ENCODE assay signal across 1 cellular context in the genomic region with DNA sequence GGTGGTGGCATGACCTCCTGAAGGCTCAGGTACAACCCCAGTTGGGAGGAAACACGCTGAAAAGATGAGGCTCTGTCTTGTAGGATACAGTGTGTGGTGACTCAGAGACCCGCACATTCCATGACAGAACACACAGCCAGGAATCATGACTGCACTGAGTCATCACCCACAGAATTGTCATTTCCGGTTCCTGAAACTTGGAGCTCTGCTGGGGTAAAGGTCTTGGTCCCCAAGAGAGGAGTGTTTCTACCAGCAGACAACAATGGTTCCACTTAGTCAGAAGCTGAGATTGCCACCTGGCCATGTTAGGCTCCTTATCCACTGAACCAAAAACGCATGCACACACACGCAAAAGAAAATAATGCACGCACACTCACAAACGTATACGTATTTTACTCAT.
TF ChIP-seq lines count a peak whose summit lies in the region.

No MANE protein-coding gene starts in this region.

TF ChIP-seq in WTC11, 78 proteins besides CTCF, POLR2A, EP300 and RAD21 (continued from another document):
- TF ChIP-seq, protein P1, sequence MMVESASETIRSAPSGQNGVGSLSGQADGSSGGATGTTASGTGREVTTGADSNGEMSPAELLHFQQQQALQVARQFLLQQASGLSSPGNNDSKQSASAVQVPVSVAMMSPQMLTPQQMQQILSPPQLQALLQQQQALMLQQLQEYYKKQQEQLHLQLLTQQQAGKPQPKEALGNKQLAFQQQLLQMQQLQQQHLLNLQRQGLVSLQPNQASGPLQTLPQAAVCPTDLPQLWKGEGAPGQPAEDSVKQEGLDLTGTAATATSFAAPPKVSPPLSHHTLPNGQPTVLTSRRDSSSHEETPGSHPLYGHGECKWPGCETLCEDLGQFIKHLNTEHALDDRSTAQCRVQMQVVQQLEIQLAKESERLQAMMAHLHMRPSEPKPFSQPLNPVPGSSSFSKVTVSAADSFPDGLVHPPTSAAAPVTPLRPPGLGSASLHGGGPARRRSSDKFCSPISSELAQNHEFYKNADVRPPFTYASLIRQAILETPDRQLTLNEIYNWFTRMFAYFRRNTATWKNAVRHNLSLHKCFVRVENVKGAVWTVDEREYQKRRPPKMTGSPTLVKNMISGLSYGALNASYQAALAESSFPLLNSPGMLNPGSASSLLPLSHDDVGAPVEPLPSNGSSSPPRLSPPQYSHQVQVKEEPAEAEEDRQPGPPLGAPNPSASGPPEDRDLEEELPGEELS (CRISPR knock-in tag; IDR thresholded peaks at IDR 0.05), result no peak
- no peak for TF ChIP-seq IRF2 (CRISPR knock-in tag; IDR thresholded peaks at IDR 0.05; ENCODE audit: borderline replicate concordance, low read depth)
- TF ChIP-seq, protein P2, sequence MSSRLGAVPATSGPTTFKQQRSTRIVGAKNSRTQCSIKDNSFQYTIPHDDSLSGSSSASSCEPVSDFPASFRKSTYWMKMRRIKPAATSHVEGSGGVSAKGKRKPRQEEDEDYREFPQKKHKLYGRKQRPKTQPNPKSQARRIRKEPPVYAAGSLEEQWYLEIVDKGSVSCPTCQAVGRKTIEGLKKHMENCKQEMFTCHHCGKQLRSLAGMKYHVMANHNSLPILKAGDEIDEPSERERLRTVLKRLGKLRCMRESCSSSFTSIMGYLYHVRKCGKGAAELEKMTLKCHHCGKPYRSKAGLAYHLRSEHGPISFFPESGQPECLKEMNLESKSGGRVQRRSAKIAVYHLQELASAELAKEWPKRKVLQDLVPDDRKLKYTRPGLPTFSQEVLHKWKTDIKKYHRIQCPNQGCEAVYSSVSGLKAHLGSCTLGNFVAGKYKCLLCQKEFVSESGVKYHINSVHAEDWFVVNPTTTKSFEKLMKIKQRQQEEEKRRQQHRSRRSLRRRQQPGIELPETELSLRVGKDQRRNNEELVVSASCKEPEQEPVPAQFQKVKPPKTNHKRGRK (CRISPR knock-in tag; IDR thresholded peaks at IDR 0.05; ENCODE audit: borderline replicate concordance), result no peak
- TF ChIP-seq, protein P3, sequence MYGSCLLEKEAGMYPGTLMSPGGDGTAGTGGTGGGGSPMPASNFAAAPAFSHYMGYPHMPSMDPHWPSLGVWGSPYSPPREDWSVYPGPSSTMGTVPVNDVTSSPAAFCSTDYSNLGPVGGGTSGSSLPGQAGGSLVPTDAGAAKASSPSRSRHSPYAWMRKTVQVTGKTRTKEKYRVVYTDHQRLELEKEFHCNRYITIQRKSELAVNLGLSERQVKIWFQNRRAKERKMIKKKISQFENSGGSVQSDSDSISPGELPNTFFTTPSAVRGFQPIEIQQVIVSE (CRISPR knock-in tag; IDR thresholded peaks at IDR 0.05; ENCODE audit: borderline replicate concordance), result no peak
- TF ChIP-seq, protein P4, sequence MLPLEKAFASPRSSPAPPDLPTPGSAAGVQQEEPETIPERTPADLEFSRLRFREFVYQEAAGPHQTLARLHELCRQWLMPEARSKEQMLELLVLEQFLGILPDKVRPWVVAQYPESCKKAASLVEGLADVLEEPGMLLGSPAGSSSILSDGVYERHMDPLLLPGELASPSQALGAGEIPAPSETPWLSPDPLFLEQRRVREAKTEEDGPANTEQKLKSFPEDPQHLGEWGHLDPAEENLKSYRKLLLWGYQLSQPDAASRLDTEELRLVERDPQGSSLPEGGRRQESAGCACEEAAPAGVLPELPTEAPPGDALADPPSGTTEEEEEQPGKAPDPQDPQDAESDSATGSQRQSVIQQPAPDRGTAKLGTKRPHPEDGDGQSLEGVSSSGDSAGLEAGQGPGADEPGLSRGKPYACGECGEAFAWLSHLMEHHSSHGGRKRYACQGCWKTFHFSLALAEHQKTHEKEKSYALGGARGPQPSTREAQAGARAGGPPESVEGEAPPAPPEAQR (CRISPR knock-in tag; IDR thresholded peaks at IDR 0.05), result no peak
- TF ChIP-seq, protein P5, sequence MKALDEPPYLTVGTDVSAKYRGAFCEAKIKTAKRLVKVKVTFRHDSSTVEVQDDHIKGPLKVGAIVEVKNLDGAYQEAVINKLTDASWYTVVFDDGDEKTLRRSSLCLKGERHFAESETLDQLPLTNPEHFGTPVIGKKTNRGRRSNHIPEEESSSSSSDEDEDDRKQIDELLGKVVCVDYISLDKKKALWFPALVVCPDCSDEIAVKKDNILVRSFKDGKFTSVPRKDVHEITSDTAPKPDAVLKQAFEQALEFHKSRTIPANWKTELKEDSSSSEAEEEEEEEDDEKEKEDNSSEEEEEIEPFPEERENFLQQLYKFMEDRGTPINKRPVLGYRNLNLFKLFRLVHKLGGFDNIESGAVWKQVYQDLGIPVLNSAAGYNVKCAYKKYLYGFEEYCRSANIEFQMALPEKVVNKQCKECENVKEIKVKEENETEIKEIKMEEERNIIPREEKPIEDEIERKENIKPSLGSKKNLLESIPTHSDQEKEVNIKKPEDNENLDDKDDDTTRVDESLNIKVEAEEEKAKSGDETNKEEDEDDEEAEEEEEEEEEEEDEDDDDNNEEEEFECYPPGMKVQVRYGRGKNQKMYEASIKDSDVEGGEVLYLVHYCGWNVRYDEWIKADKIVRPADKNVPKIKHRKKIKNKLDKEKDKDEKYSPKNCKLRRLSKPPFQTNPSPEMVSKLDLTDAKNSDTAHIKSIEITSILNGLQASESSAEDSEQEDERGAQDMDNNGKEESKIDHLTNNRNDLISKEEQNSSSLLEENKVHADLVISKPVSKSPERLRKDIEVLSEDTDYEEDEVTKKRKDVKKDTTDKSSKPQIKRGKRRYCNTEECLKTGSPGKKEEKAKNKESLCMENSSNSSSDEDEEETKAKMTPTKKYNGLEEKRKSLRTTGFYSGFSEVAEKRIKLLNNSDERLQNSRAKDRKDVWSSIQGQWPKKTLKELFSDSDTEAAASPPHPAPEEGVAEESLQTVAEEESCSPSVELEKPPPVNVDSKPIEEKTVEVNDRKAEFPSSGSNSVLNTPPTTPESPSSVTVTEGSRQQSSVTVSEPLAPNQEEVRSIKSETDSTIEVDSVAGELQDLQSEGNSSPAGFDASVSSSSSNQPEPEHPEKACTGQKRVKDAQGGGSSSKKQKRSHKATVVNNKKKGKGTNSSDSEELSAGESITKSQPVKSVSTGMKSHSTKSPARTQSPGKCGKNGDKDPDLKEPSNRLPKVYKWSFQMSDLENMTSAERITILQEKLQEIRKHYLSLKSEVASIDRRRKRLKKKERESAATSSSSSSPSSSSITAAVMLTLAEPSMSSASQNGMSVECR (CRISPR knock-in tag; IDR thresholded peaks at IDR 0.05; ENCODE audit: borderline replicate concordance), result no peak
- TF ChIP-seq ZNF232 (CRISPR knock-in tag; IDR thresholded peaks at IDR 0.05), result no peak
- no peak for TF ChIP-seq ESRRA (CRISPR knock-in tag; IDR thresholded peaks at IDR 0.05; ENCODE audit: borderline replicate concordance)
- TF ChIP-seq, protein P6, sequence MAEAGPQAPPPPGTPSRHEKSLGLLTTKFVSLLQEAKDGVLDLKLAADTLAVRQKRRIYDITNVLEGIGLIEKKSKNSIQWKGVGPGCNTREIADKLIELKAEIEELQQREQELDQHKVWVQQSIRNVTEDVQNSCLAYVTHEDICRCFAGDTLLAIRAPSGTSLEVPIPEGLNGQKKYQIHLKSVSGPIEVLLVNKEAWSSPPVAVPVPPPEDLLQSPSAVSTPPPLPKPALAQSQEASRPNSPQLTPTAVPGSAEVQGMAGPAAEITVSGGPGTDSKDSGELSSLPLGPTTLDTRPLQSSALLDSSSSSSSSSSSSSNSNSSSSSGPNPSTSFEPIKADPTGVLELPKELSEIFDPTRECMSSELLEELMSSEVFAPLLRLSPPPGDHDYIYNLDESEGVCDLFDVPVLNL (CRISPR knock-in tag; IDR thresholded peaks at IDR 0.05; ENCODE audit: borderline replicate concordance, low read depth), result no peak
- TF ChIP-seq FOXJ3 (CRISPR knock-in tag; IDR thresholded peaks at IDR 0.05; ENCODE audit: borderline replicate concordance), result no peak
- TF ChIP-seq GTF2I (CRISPR knock-in tag; conservative IDR thresholded peaks at IDR 0.05), result no peak
- TF ChIP-seq ZNF423 (CRISPR knock-in tag; IDR thresholded peaks at IDR 0.05), result no peak
- TF ChIP-seq GRHL2 (CRISPR knock-in tag; IDR thresholded peaks at IDR 0.05; ENCODE audit: insufficient replicate concordance, severe bottlenecking), result no peak
- no peak for TF ChIP-seq FOXK1 (CRISPR knock-in tag; IDR thresholded peaks at IDR 0.05)
- TF ChIP-seq NR2C2 (CRISPR knock-in tag; IDR thresholded peaks at IDR 0.05), result no peak
- TF ChIP-seq ZNF138 (CRISPR knock-in tag; conservative IDR thresholded peaks at IDR 0.05), result no peak
